Comparison of ENCODE assay signal across 8 cellular contexts in the genomic region with DNA sequence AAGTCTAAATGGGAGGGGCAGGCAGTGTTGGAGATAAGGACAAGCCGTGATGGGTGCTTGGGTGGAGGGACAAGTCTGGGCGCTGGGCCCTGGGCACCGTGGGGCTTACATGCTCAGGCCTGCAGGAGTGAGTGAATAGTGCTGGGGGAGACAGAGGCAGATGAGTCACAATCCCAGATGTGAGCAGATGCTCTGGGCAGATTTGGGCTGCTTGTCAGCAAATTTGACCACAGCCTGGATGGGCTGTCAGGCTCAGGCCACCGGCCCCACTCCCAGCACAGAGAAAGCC. TPM values are rescaled to one million over a fixed set of nuclear protein-coding genes. Genes with fewer than 3 reads are reported as not detected.
A peak's percentile ranks its signal among the peaks of the same experiment; 100 is the strongest.
DNase-seq lines count a peak whose midpoint lies in the region; ATAC-seq and TF ChIP-seq lines count a peak whose summit lies in the region.

No MANE protein-coding gene starts in this region.

- no peak for TF ChIP-seq POLR2A in erythroblast (IDR thresholded peaks at IDR 0.05; ENCODE audit: low read length)
- no peak for TF ChIP-seq POLR2A in gastrocnemius medialis (IDR thresholded peaks at IDR 0.05)

- peak overlapping the region; percentile 88 to 96 (median 94) for H3K27ac ChIP-seq in gastrocnemius medialis

- H3K4me1 ChIP-seq in gastrocnemius medialis: peaks cover 60 to 70% of the 10 kb centered on the region in 2 donors

- ATAC-seq in GM19463 (IDR thresholded peaks at IDR 0.05; ENCODE audit: unreplicated experiment): peak; percentile 41
- peak in 1 of 2 donors; percentile 17 for ATAC-seq in gastrocnemius medialis
- ATAC-seq in GM19452 (IDR thresholded peaks at IDR 0.05; ENCODE audit: unreplicated experiment): no peak
- no peak for ATAC-seq in HG02852 (IDR thresholded peaks at IDR 0.05; ENCODE audit: unreplicated experiment)

- H3K36me3 ChIP-seq in gastrocnemius medialis: no peaks in the 10 kb centered on the region

- peak; percentile 80 for DNase-seq in OCI-M2 (lab: John Stamatoyannopoulos, UW; ENCODE audit: unreplicated experiment)
- peak; percentile 91 to 92 for DNase-seq in erythroblast (lab: John Stamatoyannopoulos, UW)
- DNase-seq in gastrocnemius medialis: peak in 1 of 2 donors; percentile 17
- DNase-seq in Ammon's horn (ENCODE audit: low spot score): no peak
- DNase-seq in hypothalamus (lab: John Stamatoyannopoulos, UW): no peak

- H3K9me3 ChIP-seq in gastrocnemius medialis: no peaks in the 10 kb centered on the region

- H3K27me3 ChIP-seq in gastrocnemius medialis: no peaks in the 10 kb centered on the region

- intact Hi-C loops in gastrocnemius medialis (cut with DNase I; ENCODE audit: low total_unique reads): no loop called here

- in situ Hi-C loops in gastrocnemius medialis (cut with MboI; ENCODE audit: low sequenced_read_pairs in 4 of 4): no loop called here

- peak overlapping the region; percentile 1 to 55 (median 46) for H3K4me3 ChIP-seq in gastrocnemius medialis

- TF ChIP-seq CTCF in gastrocnemius medialis (IDR thresholded peaks at IDR 0.05 in 4 of 5, conservative IDR thresholded peaks at IDR 0.05 in 1 of 5): peak in 1 of 5 experiments; percentile 7

RNA-seq across cellular contexts. Expression of a gene that starts 41.6 kb away (rescaled TPM):
- 10 to 100 TPM; 11.3 to 36.3 (median 18.5) TPM for total RNA-seq in gastrocnemius medialis

Comparison
In these comparisons a context has a peak if more than half of its experiments do, and no peak if none do; other contexts are left out.
1. DNase-seq: peak in OCI-M2 (single experiment) and erythroblast (2 of 2); none in Ammon's horn (single experiment) and hypothalamus (0 of 51).